1 cellular context compared by ENCODE assay signal in genomic region chr17:37642706-37643105, GRCh38.
TF ChIP-seq lines count a peak whose summit lies in the region.

No MANE protein-coding gene starts in this region.

TF ChIP-seq in endothelial cell of umbilical vein, 7 proteins besides CTCF, POLR2A, EP300 and RAD21 (continued from another document):
- no peak for TF ChIP-seq MAX (IDR thresholded peaks at IDR 0.05; ENCODE audit: insufficient read depth, insufficient read length)
- TF ChIP-seq POLR2AphosphoS5 (IDR thresholded peaks at IDR 0.05; ENCODE audit: insufficient read depth, low read depth, low read length) = no peak
